In genomic region chr10:80194373-80195045, GRCh38 we compare ENCODE assay signal across 13 cellular contexts. TPM values are rescaled to one million over a fixed set of nuclear protein-coding genes. Genes with fewer than 3 reads are reported as not detected.
DNase-seq lines count a peak whose midpoint lies in the region; ATAC-seq and TF ChIP-seq lines count a peak whose summit lies in the region.
"Had no signal": no experiment of that assay in that cellular context is flagged by ENCODE, and none has a peak within 500 bp of the region (broad histone marks: within the 10 kb centered on the region; RNA-seq: fewer than 3 reads in every experiment).

No MANE protein-coding gene starts in this region.

- H3K36me3 ChIP-seq in IMR-90 (ENCODE audit: control insufficient read depth, insufficient read depth, low read length) (peaks cover 9% of the 10 kb centered on the region; the same call in 1 of the 2 replicates), neural progenitor cell (no peaks in the 10 kb centered on the region)

- no peak overlapping the region for H4K91ac ChIP-seq in IMR-90 (ENCODE audit: insufficient read depth, low read depth, low read length)

- no peak for TF ChIP-seq CTCF in CD4-positive, alpha-beta T cell (IDR thresholded peaks at IDR 0.05)
- TF ChIP-seq CTCF in IMR-90 (conservative IDR thresholded peaks at IDR 0.05; ENCODE audit: low read depth, low read length) (no peak), coronary artery (IDR thresholded peaks at IDR 0.05) (no peak), neural progenitor cell (IDR thresholded peaks at IDR 0.05) (no peak), GM10248 (IDR thresholded peaks at IDR 0.05; ENCODE audit: control extremely low read depth, extremely low read depth, low read depth, missing control alignments) (no peak)

- H3K9ac ChIP-seq in IMR-90 (ENCODE audit: low read depth, low read length) (no peak overlapping the region), neural progenitor cell (no peak overlapping the region)

- H3K79me1 ChIP-seq in IMR-90 (ENCODE audit: low read depth in 1 of 2, low read length in 2 of 2) = peaks cover 9 to 66% of the 10 kb centered on the region in 2 experiments

- BruUV-seq in IMR-90 (replicated peaks; lab: Mats Ljungman, UMichigan) = no TSS peak

- no peaks in the 10 kb centered on the region for H3K27me3 ChIP-seq in CD4-positive, alpha-beta T cell (ENCODE audit: control insufficient read depth, insufficient read depth, low read length)
- no peaks in the 10 kb centered on the region for H3K27me3 ChIP-seq in IMR-90 (ENCODE audit: control insufficient read depth, insufficient read depth, low read length)
- no peaks in the 10 kb centered on the region for H3K27me3 ChIP-seq in neural progenitor cell

- H3K9me1 ChIP-seq in IMR-90 (ENCODE audit: insufficient read depth, low read length) = peaks cover 34% of the 10 kb centered on the region

- peaks cover 42% of the 10 kb centered on the region for H3K36me3 Mint-ChIP-seq in CD4-positive, alpha-beta T cell (ENCODE audit: low read depth)
- no peaks in the 10 kb centered on the region for H3K36me3 Mint-ChIP-seq in neural progenitor cell

- H3K27ac Mint-ChIP-seq in CD4-positive, alpha-beta T cell = peak overlapping the region; percentile 94
- H3K27ac Mint-ChIP-seq in neural progenitor cell = no peak overlapping the region

- no peak for ATAC-seq in CD4-positive, alpha-beta T cell (ENCODE audit: poor library complexity)
- ATAC-seq in IMR-90 (ENCODE audit: low read depth) (no peak), esophagus mucosa (no peak), GM21447 (IDR thresholded peaks at IDR 0.05; ENCODE audit: unreplicated experiment) (no peak), HG03135 (IDR thresholded peaks at IDR 0.05; ENCODE audit: unreplicated experiment) (no peak)

- no peak overlapping the region for H2AK5ac ChIP-seq in IMR-90 (ENCODE audit: low read depth, low read length)

- no peak overlapping the region for H2BK15ac ChIP-seq in IMR-90 (ENCODE audit: low read depth, low read length)

- H3K4me1 ChIP-seq in IMR-90 (ENCODE audit: control insufficient read depth, insufficient read depth, low read length) = peaks cover 30% of the 10 kb centered on the region
- H3K4me1 ChIP-seq in neural progenitor cell = peaks cover 11% of the 10 kb centered on the region

- H3K4ac ChIP-seq in IMR-90 (ENCODE audit: low read depth, low read length) = no peak overlapping the region

- H3K79me2 ChIP-seq in neural progenitor cell (ENCODE audit: low read depth) = no peaks in the 10 kb centered on the region

- CTCF ChIA-PET in CD4-positive, alpha-beta T cell (lab: Charles Lee) = interaction anchor here (0.7 to 1.6 kb wide), 3 partner anchors 10 to 51 kb away, joined by 3 to 4 read pairs (median 3); partner anchors contain the start of gene ANXA11
- CTCF ChIA-PET in IMR-90 (lab: Yijun Ruan, JAX) (interaction anchor here (1.2 kb wide), 1 partner anchor 14 kb away, joined by 3 read pairs; no protein-coding TSS in a partner anchor), GM10248 (lab: Yijun Ruan, JAX) (interaction anchor here (1.0 to 3.6 kb wide), 5 partner anchors 9 to 48 kb away, joined by 3 to 17 read pairs (median 5); no protein-coding TSS in a partner anchor)

- no peak overlapping the region for H2BK5ac ChIP-seq in IMR-90 (ENCODE audit: low read depth, low read length, poor library complexity, severe bottlenecking)

- H2AFZ ChIP-seq in IMR-90 (replicated peaks; ENCODE audit: low read length, poor library complexity) (no peak overlapping the region), neural progenitor cell (replicated peaks) (no peak overlapping the region)

- no peak overlapping the region for H2BK20ac ChIP-seq in IMR-90 (ENCODE audit: low read depth, low read length)

- peak overlapping the region; percentile 15 for H3K4me3 Mint-ChIP-seq in CD4-positive, alpha-beta T cell
- H3K4me3 Mint-ChIP-seq in neural progenitor cell = no peak overlapping the region

- TF ChIP-seq RAD21 in IMR-90 (IDR thresholded peaks at IDR 0.05; ENCODE audit: low read length) = no peak

- no peaks in the 10 kb centered on the region for H3K27me3 Mint-ChIP-seq in CD4-positive, alpha-beta T cell
- peaks cover 2% of the 10 kb centered on the region for H3K27me3 Mint-ChIP-seq in neural progenitor cell (ENCODE audit: insufficient read depth, low read depth)

- no peaks in the 10 kb centered on the region for H3K9me3 ChIP-seq in CD4-positive, alpha-beta T cell (ENCODE audit: control insufficient read depth, low read length)
- H3K9me3 ChIP-seq in IMR-90 (ENCODE audit: control insufficient read depth, insufficient read depth, low read length) = peaks cover 2% of the 10 kb centered on the region; the same call in 1 of the 2 replicates
- no peaks in the 10 kb centered on the region for H3K9me3 ChIP-seq in neural progenitor cell (ENCODE audit: low read depth)

- no peak overlapping the region for H4K8ac ChIP-seq in IMR-90 (ENCODE audit: low read depth in 2 of 2, low read length in 2 of 2)

- 0 out of 2 replicates have a peak overlapping the region, but pooled peaks have one; percentile 20 for H3K14ac ChIP-seq in IMR-90 (replicated peaks; ENCODE audit: low read depth, low read length)

- intact Hi-C loops in CD4-positive, alpha-beta T cell (cut with DNase I, micrococcal nuclease) = no loop called here
- intact Hi-C loops in IMR-90 (cut with micrococcal nuclease) = no loop called here

- peaks cover 77% of the 10 kb centered on the region for H3K4me1 Mint-ChIP-seq in CD4-positive, alpha-beta T cell (ENCODE audit: low read depth)
- no peaks in the 10 kb centered on the region for H3K4me1 Mint-ChIP-seq in neural progenitor cell

- H3K23ac ChIP-seq in IMR-90 (ENCODE audit: low read depth, low read length) = peak overlapping the region; percentile 56; the same call in 1 of the 2 replicates

- peaks cover 82% of the 10 kb centered on the region for H4K20me1 ChIP-seq in IMR-90 (ENCODE audit: insufficient read depth, low read length)
- no peaks in the 10 kb centered on the region for H4K20me1 ChIP-seq in neural progenitor cell (ENCODE audit: low read depth)

- POLR2A ChIA-PET in CD4-positive, alpha-beta T cell (lab: Charles Lee) = interaction anchor here (0.9 to 1.8 kb wide), 2 partner anchors 11 to 13 kb away, joined by 3 to 7 read pairs; partner anchors contain the start of gene ANXA11
- POLR2A ChIA-PET in IMR-90 (lab: Charles Lee; ENCODE audit: unreplicated experiment) = no interaction called here
- POLR2A ChIA-PET in GM10248 (lab: Yijun Ruan, JAX) = no interaction called here

- H3K18ac ChIP-seq in IMR-90 (ENCODE audit: low read depth, low read length) = no peak overlapping the region

- H3K4me2 ChIP-seq in IMR-90 (ENCODE audit: low read depth, low read length) = no peak overlapping the region
- H3K4me2 ChIP-seq in neural progenitor cell = no peak overlapping the region

- 79% methylated on average over 2 of the region's 11 CpGs; no CpG with 5 or more reads in 1 of the 2 experiments for WGBS in IMR-90 (ENCODE audit: extremely low coverage in 2 of 2, insufficient read length in 1 of 2), 2 experiments

- no peak overlapping the region for H2BK120ac ChIP-seq in IMR-90 (ENCODE audit: low read depth, low read length)

- H4K5ac ChIP-seq in IMR-90 (ENCODE audit: low read depth, low read length) = no peak overlapping the region

- H3K27ac ChIP-seq in CD4-positive, alpha-beta T cell (ENCODE audit: low read depth, low read length) = peak overlapping the region; percentile 7
- no peak overlapping the region for H3K27ac ChIP-seq in IMR-90 (ENCODE audit: insufficient read depth, low read length)
- H3K27ac ChIP-seq in coronary artery = peak overlapping the region; percentile 24 to 84
- no peak overlapping the region for H3K27ac ChIP-seq in neural progenitor cell
- H3K27ac ChIP-seq: C4-2B had no signal

- no peak overlapping the region for H3K4me3 ChIP-seq in IMR-90 (ENCODE audit: insufficient read depth, low read depth, low read length)
- H3K4me3 ChIP-seq in coronary artery = no peak overlapping the region
- no peak overlapping the region for H3K4me3 ChIP-seq in neural progenitor cell

- TF ChIP-seq POLR2A in IMR-90 (IDR thresholded peaks at IDR 0.05; ENCODE audit: low read depth, low read length) = no peak

- dilution Hi-C loops in IMR-90 (cut with HindIII; ENCODE audit: low sequenced_read_pairs, unreplicated experiment) = no loop called here

- DNase-seq in CD4-positive, alpha-beta T cell = no peak
- DNase-seq in IMR-90 = no peak
- no peak for DNase-seq in coronary artery (ENCODE audit: low spot score)
- peak; percentile 25 for DNase-seq in neural progenitor cell (ENCODE audit: low spot score)
- no peak for DNase-seq in GM10248 (ENCODE audit: extremely low spot score)
- DNase-seq: activated T-cell treated with anti-CD3 and anti-CD28 coated beads, Interleukin-2, amount 50 U/mL, for 48 hours; NCI-H345; occipital lobe; stimulated activated CD4-positive, alpha-beta T cell treated with anti-CD3 and anti-CD28 coated beads, Interleukin-2, amount 100 ng/mL, for 24 hours had no signal

- H3F3A ChIP-seq in neural progenitor cell (ENCODE audit: low read depth) = no peaks in the 10 kb centered on the region

- H2AK9ac ChIP-seq in IMR-90 (replicated peaks; ENCODE audit: low read depth, low read length, poor library complexity) = no peak overlapping the region

- H3K9me3 Mint-ChIP-seq in CD4-positive, alpha-beta T cell = no peaks in the 10 kb centered on the region
- peaks cover 7% of the 10 kb centered on the region for H3K9me3 Mint-ChIP-seq in neural progenitor cell

- H3K56ac ChIP-seq in IMR-90 (ENCODE audit: extremely low read depth, insufficient read depth, low read length) = no peak overlapping the region

- in situ Hi-C loops in IMR-90 (cut with MboI; ENCODE audit: low sequenced_read_pairs) = no loop called here

TF ChIP-seq in IMR-90, 13 proteins besides CTCF, POLR2A, EP300 and RAD21 (continues in another document):
- TF ChIP-seq SMC3 (IDR thresholded peaks at IDR 0.05; ENCODE audit: low read depth, low read length) = no peak
- TF ChIP-seq BHLHE40 (IDR thresholded peaks at IDR 0.05; ENCODE audit: low read depth, low read length) = no peak
- TF ChIP-seq CHD1 (IDR thresholded peaks at IDR 0.05; ENCODE audit: low read depth, low read length) = no peak
- no peak for TF ChIP-seq CEBPB (IDR thresholded peaks at IDR 0.05; ENCODE audit: low read depth, low read length)
- no peak for TF ChIP-seq RCOR1 (IDR thresholded peaks at IDR 0.05; ENCODE audit: insufficient replicate concordance, low read length)
- TF ChIP-seq FOS (IDR thresholded peaks at IDR 0.05; ENCODE audit: low read depth, low read length) = no peak

RNA-seq across cellular contexts. Expression of gene ANXA11, which starts 10.8 kb away (rescaled TPM):
- total RNA-seq in CD4-positive, alpha-beta T cell = 100 to 1,000 TPM; 153 to 159 TPM
- total RNA-seq in IMR-90 (2012; rRNA removed) (39.4 and 40.8 TPM in 2 replicates), neural progenitor cell (ENCODE audit: low replicate concordance) (2.7 and 7.3 TPM in 2 replicates), esophagus mucosa (261 TPM)
- 109 and 114 TPM in 2 replicates for polyA plus RNA-seq in IMR-90 (2012; rRNA removed)
- 104 and 105 TPM in 2 replicates for polyA plus RNA-seq in IMR-90 (2012; cell fraction: cytosol; rRNA removed)
- 86.2 and 114 TPM in 2 replicates for polyA plus RNA-seq in IMR-90 (2012; cell fraction: nucleus; rRNA removed; ENCODE audit: low replicate concordance)

Comparison
In these comparisons a context has a peak if more than half of its experiments do, and no peak if none do; other contexts are left out.
1. H3K27ac ChIP-seq: peak in CD4-positive, alpha-beta T cell (single experiment) and coronary artery (2 of 2); none in IMR-90 (single experiment) and neural progenitor cell (single experiment).